ENCODE assay signal across 27 cellular contexts in the genomic region with DNA sequence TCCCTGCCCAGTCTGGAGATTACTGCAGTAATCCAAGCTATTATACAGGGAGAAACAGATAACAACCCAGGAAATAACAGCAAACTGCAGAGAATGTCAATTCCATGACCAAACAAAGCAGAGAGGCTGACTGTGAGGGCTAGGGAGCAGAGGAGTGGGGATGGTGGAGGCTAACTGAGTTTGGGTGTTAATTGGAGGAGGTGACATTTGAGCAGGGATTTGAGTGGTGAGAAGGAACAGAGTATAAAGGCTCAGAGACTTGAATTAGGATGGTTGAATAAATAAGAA. TPM values are rescaled to one million over a fixed set of nuclear protein-coding genes. Genes with fewer than 3 reads are reported as not detected.
"Had no signal": no experiment of that assay in that cellular context is flagged by ENCODE, and none has a peak within 500 bp of the region (broad histone marks: within the 10 kb centered on the region; RNA-seq: fewer than 3 reads in every experiment).

No MANE protein-coding gene starts in this region.

- DNase-seq: activated B cell treated with CpG ODN at 0.5 μM for 24 hours; activated CD4-positive, alpha-beta T cell treated with anti-CD3 and anti-CD28 coated beads for 4 hours; activated CD8-positive, alpha-beta memory T cell treated with anti-CD3 and anti-CD28 coated beads for 24 hours; activated CD8-positive, alpha-beta memory T cell treated with anti-CD3 and anti-CD28 coated beads, Interleukin-2, amount 50 U/mL, for 4 hours; activated naive CD4-positive, alpha-beta T cell; activated naive CD8-positive, alpha-beta T cell treated with anti-CD3 and anti-CD28 coated beads, Interleukin-2, amount 50 U/mL, for 24 hours; activated T-cell treated with anti-CD3 and anti-CD28 coated beads, Interleukin-2, amount 50 U/mL, for 24 hours; effector CD4-positive, alpha-beta T cell; foreskin melanocyte; left ventricle myocardium superior; mammary epithelial cell; midbrain; occipital lobe; sigmoid colon; stimulated activated CD4-positive, alpha-beta T cell treated with anti-CD3 and anti-CD28 coated beads, Interleukin-2, amount 100 ng/mL, for 48 hours; stimulated activated CD8-positive, alpha-beta memory T cell treated with anti-CD3 and anti-CD28 coated beads, Interleukin-4, amount 100 ng/mL, for 48 hours; stimulated activated naive B cell treated with anti-CD40 and anti-IgM and Interleukin-4, amounts not matched to agents 10 μg/mL and 1 μg/mL and 100 μg/mL, for 72 hours had no signal

- H3K27ac Mint-ChIP-seq: activated B cell treated with CpG ODN at 0.5 μM for 24 hours; activated naive CD8-positive, alpha-beta T cell treated with anti-CD3 and anti-CD28 coated beads, Interleukin-2, amount 50 U/mL, for 24 hours; activated T-helper 2 cell treated with anti-CD3 and anti-CD28 coated beads, Interferon-gamma antibody, Interleukin-2, Interleukin-4, amounts not matched to agents 10 μg/mL and 5 μg/mL and 100 μg/mL, durations not matched to agents 14 hours and 24 hours and 36 hours; dendritic cell treated with granulocyte-macrophage colony-stimulating factor and Interleukin-4, amounts not matched to agents 40 ng/mL and 50 ng/mL, for 4 days; stimulated activated naive B cell treated with anti-CD40 and anti-IgM and Interleukin-4, amounts not matched to agents 10 μg/mL and 1 μg/mL and 100 μg/mL, for 72 hours; T-helper 1 cell treated with Interleukin-12 subunit alpha and Interleukin-12 subunit beta and Interleukin-4 antibody, amounts not matched to agents 30 μg/mL and 1 μg/mL, for 36 hours had no signal

- H3K27me3 Mint-ChIP-seq: activated B cell treated with CpG ODN at 0.5 μM for 24 hours; activated naive CD8-positive, alpha-beta T cell treated with anti-CD3 and anti-CD28 coated beads, Interleukin-2, amount 50 U/mL, for 24 hours; activated T-cell treated with anti-CD3 and anti-CD28 coated beads, Interleukin-2, amount 50 U/mL, for 24 hours; dendritic cell treated with granulocyte-macrophage colony-stimulating factor and Interleukin-4, amounts not matched to agents 40 ng/mL and 50 ng/mL, for 4 days had no signal

- H3K9me3 Mint-ChIP-seq: activated B cell treated with CpG ODN at 0.5 μM for 24 hours; activated naive CD8-positive, alpha-beta T cell treated with anti-CD3 and anti-CD28 coated beads, Interleukin-2, amount 50 U/mL, for 24 hours; activated T-cell treated with anti-CD3 and anti-CD28 coated beads, Interleukin-2, amount 50 U/mL, for 24 hours; activated T-helper 2 cell treated with anti-CD3 and anti-CD28 coated beads, Interferon-gamma antibody, Interleukin-2, Interleukin-4, amounts not matched to agents 10 μg/mL and 5 μg/mL and 100 μg/mL, durations not matched to agents 14 hours and 24 hours and 36 hours; dendritic cell treated with granulocyte-macrophage colony-stimulating factor and Interleukin-4, amounts not matched to agents 40 ng/mL and 50 ng/mL, for 4 days; stimulated activated naive B cell treated with anti-CD40 and anti-IgM and Interleukin-4, amounts not matched to agents 10 μg/mL and 1 μg/mL and 100 μg/mL, for 72 hours; T-helper 1 cell treated with Interleukin-12 subunit alpha and Interleukin-12 subunit beta and Interleukin-4 antibody, amounts not matched to agents 30 μg/mL and 1 μg/mL, for 36 hours had no signal

- H3K4me3 Mint-ChIP-seq: activated B cell treated with CpG ODN at 0.5 μM for 24 hours; activated naive CD8-positive, alpha-beta T cell treated with anti-CD3 and anti-CD28 coated beads, Interleukin-2, amount 50 U/mL, for 24 hours; activated T-cell treated with anti-CD3 and anti-CD28 coated beads, Interleukin-2, amount 50 U/mL, for 24 hours; dendritic cell treated with granulocyte-macrophage colony-stimulating factor and Interleukin-4, amounts not matched to agents 40 ng/mL and 50 ng/mL, for 4 days; stimulated activated naive B cell treated with anti-CD40 and anti-IgM and Interleukin-4, amounts not matched to agents 10 μg/mL and 1 μg/mL and 100 μg/mL, for 72 hours had no signal

RNA-seq across cellular contexts. Expression of a gene that starts 6.3 kb away (rescaled TPM):
- total RNA-seq: activated B cell treated with CpG ODN at 0.5 μM for 24 hours; activated T-helper 2 cell treated with anti-CD3 and anti-CD28 coated beads, Interferon-gamma antibody, Interleukin-2, Interleukin-4, amounts not matched to agents 10 μg/mL and 5 μg/mL and 100 μg/mL, durations not matched to agents 14 hours and 24 hours and 36 hours; cardiac muscle cell; chondrocyte; left ventricle myocardium superior; mammary epithelial cell; myocyte; occipital lobe; posterior vena cava; renal cortical epithelial cell; sigmoid colon; thoracic aorta; upper lobe of left lung had no signal

RNA-seq across cellular contexts. Expression of a gene that starts 9.4 kb away (rescaled TPM):
- total RNA-seq: myocyte had no signal
